11 cellular contexts compared by ENCODE assay signal in the genomic region with DNA sequence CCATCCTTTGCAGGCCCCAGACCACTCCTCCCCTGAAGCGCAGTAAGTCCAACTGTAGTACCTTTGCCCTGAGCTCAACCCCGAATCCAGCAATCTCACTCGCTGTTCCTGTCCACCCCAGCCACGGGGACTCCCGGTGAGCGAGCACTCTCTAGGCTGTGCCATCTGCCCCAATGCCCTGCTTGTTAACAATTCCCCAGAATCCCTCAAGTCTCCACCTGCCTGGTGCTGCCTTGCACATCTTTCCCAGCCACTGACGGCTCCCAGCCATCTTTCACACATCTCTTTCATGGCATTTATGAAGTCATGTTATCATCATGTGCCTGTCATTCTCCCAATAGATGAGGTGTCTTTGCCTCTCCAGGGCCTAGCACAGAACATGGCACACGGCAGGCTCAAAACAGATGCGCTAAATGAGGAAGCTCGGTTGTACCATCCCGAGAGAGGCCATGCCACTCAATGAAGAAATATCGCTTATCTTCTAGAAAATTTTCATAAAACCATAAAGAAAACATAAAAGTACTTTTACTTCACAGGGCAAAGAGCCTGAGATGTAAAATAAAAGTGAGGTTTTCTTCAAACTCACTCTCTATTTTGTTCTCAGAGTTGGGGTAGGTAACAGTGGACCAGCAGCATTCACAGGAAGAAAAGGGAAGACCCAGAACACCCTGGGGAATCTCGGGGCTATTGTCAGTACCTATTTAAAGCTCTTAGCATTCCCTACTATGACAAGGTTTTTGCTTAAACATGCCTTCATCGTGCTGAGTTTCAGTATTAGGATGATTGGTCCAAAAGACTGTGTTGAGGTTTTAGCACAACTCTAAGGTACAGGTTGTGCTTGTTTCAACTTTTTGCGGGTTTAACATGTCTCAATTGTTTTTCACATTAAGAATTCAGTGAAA. TPM values are rescaled to one million over a fixed set of nuclear protein-coding genes. Genes with fewer than 3 reads are reported as not detected.
A peak's percentile ranks its signal among the peaks of the same experiment; 100 is the strongest.
DNase-seq lines count a peak whose midpoint lies in the region; ATAC-seq and TF ChIP-seq lines count a peak whose summit lies in the region.
"Had no signal": no experiment of that assay in that cellular context is flagged by ENCODE, and none has a peak within 500 bp of the region (broad histone marks: within the 10 kb centered on the region; RNA-seq: fewer than 3 reads in every experiment).

No MANE protein-coding gene starts in this region.

- no peak for TF ChIP-seq CTCF in adrenal gland (IDR thresholded peaks at IDR 0.05)
- no peak for TF ChIP-seq CTCF in foreskin keratinocyte (conservative IDR thresholded peaks at IDR 0.05)

- H3K4me1 ChIP-seq in adrenal gland (replicated peaks in 1 of 2) (peaks cover 8 to 11% of the 10 kb centered on the region in 2 donors), foreskin keratinocyte (no peaks in the 10 kb centered on the region)

- H3K27me3 ChIP-seq in adrenal gland: no peaks in the 10 kb centered on the region
- no peaks in the 10 kb centered on the region for H3K27me3 ChIP-seq in foreskin keratinocyte
- H3K27me3 ChIP-seq: gastrocnemius medialis had no signal

- WGBS in adrenal gland, 4 donors: 78 to 94% (median 82%) methylated on average over 15 of the region's 15 CpGs

- intact Hi-C loops in posterior vena cava (cut with DNase I): no loop called here
- intact Hi-C loops in adrenal gland (cut with DNase I): loop anchor here in 1 of 2 donors (10.0 kb wide), 1 partner anchor 449 kb away; no protein-coding TSS in a partner anchor

- DNase-seq in posterior vena cava (ENCODE audit: low spot score) (peak; percentile 57), adrenal gland (no peak), NCI-H2196 treated with DMSO at 0.1 percent for 48 hours (lab: John Stamatoyannopoulos, UW; ENCODE audit: unreplicated experiment) (no peak), foreskin keratinocyte (no peak)
- DNase-seq: activated B cell treated with CpG ODN at 0.5 μM for 24 hours; aorta; gastrocnemius medialis; stimulated activated CD4-positive, alpha-beta T cell treated with anti-CD3 and anti-CD28 coated beads, Interleukin-4, amount 100 ng/mL, for 4 hours had no signal

- no peak overlapping the region for H3K4me3 ChIP-seq in adrenal gland
- H3K4me3 ChIP-seq: gastrocnemius medialis had no signal

- no peaks in the 10 kb centered on the region for H3K9me3 ChIP-seq in adrenal gland (replicated peaks in 1 of 3)
- H3K9me3 ChIP-seq: gastrocnemius medialis had no signal

- no peak for TF ChIP-seq POLR2A in adrenal gland (IDR thresholded peaks at IDR 0.05)

- H3K36me3 ChIP-seq in adrenal gland (replicated peaks in 1 of 2): peaks cover 0 to 3% of the 10 kb centered on the region in 2 donors
- H3K36me3 ChIP-seq: gastrocnemius medialis had no signal

- peak; percentile 96 for ATAC-seq in GM18907 (IDR thresholded peaks at IDR 0.05; ENCODE audit: unreplicated experiment)
- ATAC-seq in GM21576 (IDR thresholded peaks at IDR 0.05; ENCODE audit: unreplicated experiment): peak; percentile 98
- ATAC-seq in HG03175 (IDR thresholded peaks at IDR 0.05; ENCODE audit: unreplicated experiment): peak; percentile 85
- no peak for ATAC-seq in foreskin keratinocyte

- no peak overlapping the region for H3K27ac ChIP-seq in adrenal gland
- no peak overlapping the region for H3K27ac ChIP-seq in foreskin keratinocyte

RNA-seq across cellular contexts. Expression of gene COQ8A, which starts 55.2 kb away (rescaled TPM):
- total RNA-seq in posterior vena cava (10 to 100 TPM; 15.4 to 21.1 TPM), adrenal gland (100 to 1,000 TPM in 7 of 8 donors, 10 to 100 TPM in 1; 30.1 to 990 (median 609) TPM), foreskin keratinocyte (4.0 and 4.5 TPM in 2 replicates)
- polyA plus RNA-seq in adrenal gland (100 to 1,000 TPM in 2 of 3 donors, 10 to 100 TPM in 1; 33.8 to 453 (median 261) TPM), foreskin keratinocyte (3.6 and 4.6 TPM in 2 replicates)
